Comparison of ENCODE assay signal across 11 cellular contexts in genomic region chr22:44057411-44057987, GRCh38. TPM values are rescaled to one million over a fixed set of nuclear protein-coding genes. Genes with fewer than 3 reads are reported as not detected.
A peak's percentile ranks its signal among the peaks of the same experiment; 100 is the strongest.
DNase-seq lines count a peak whose midpoint lies in the region; ATAC-seq and TF ChIP-seq lines count a peak whose summit lies in the region.
"Had no signal": no experiment of that assay in that cellular context is flagged by ENCODE, and none has a peak within 500 bp of the region (broad histone marks: within the 10 kb centered on the region; RNA-seq: fewer than 3 reads in every experiment).

No MANE protein-coding gene starts in this region.

- TF ChIP-seq CTCF in heart left ventricle (IDR thresholded peaks at IDR 0.05) (no peak), ovary (IDR thresholded peaks at IDR 0.05) (no peak)

- H3K9ac ChIP-seq in adipocyte (ENCODE audit: low read length) = peak overlapping the region; percentile 82

- intact Hi-C loops in heart left ventricle (cut with DNase I) = no loop called here
- intact Hi-C loops in ovary (cut with DNase I) = no loop called here

- H3K36me3 ChIP-seq in adipocyte (ENCODE audit: control insufficient read depth, insufficient read depth, low read length, severe bottlenecking) (no peaks in the 10 kb centered on the region), heart left ventricle (no peaks in the 10 kb centered on the region), ovary (no peaks in the 10 kb centered on the region), urinary bladder (ENCODE audit: insufficient read depth) (no peaks in the 10 kb centered on the region)

- H3K9me3 ChIP-seq in adipocyte (ENCODE audit: control insufficient read depth, low read length) = peaks cover 9% of the 10 kb centered on the region
- peaks cover 0 to 13% (median 2%) of the 10 kb centered on the region in 12 donors for H3K9me3 ChIP-seq in heart left ventricle
- no peaks in the 10 kb centered on the region for H3K9me3 ChIP-seq in ovary

- peaks cover 24% of the 10 kb centered on the region for H3K4me1 ChIP-seq in adipocyte (ENCODE audit: control insufficient read depth, insufficient read depth, low read length)
- peaks cover 0 to 45% (median 14%) of the 10 kb centered on the region in 12 donors for H3K4me1 ChIP-seq in heart left ventricle
- peaks cover 5% of the 10 kb centered on the region for H3K4me1 ChIP-seq in ovary (ENCODE audit: insufficient read depth)
- no peaks in the 10 kb centered on the region for H3K4me1 ChIP-seq in urinary bladder (ENCODE audit: insufficient read depth)

- TF ChIP-seq POLR2A in heart left ventricle (IDR thresholded peaks at IDR 0.05) = no peak
- no peak for TF ChIP-seq POLR2A in ovary (IDR thresholded peaks at IDR 0.05)

- peak overlapping the region; percentile 61 for H3K4me3 ChIP-seq in adipocyte (ENCODE audit: low read length)
- peak overlapping the region in 1 of 12 donors; percentile 24 for H3K4me3 ChIP-seq in heart left ventricle
- H3K4me3 ChIP-seq in ovary = no peak overlapping the region
- no peak overlapping the region for H3K4me3 ChIP-seq in urinary bladder (ENCODE audit: low read depth, low read length)

- peak; percentile 90 to 95 (median 92) for ATAC-seq in heart left ventricle
- ATAC-seq: left colon had no signal

- TF ChIP-seq EP300 in ovary (IDR thresholded peaks at IDR 0.05) = no peak

- WGBS in heart left ventricle, 4 donors = 27 to 38% (median 32%) methylated on average over 8 to 10 of the region's 10 CpGs
- 10 to 15% (median 12%) methylated on average over 10 of the region's 10 CpGs for WGBS in ovary, 3 donors
- WGBS in urinary bladder = 23% methylated on average over 10 of the region's 10 CpGs

- no peaks in the 10 kb centered on the region for H3K27me3 ChIP-seq in adipocyte (replicated peaks; ENCODE audit: control insufficient read depth, insufficient read depth, low read length)
- no peaks in the 10 kb centered on the region for H3K27me3 ChIP-seq in heart left ventricle
- H3K27me3 ChIP-seq in ovary = no peaks in the 10 kb centered on the region

- no peak for DNase-seq in adipocyte (ENCODE audit: low read depth)
- peak; percentile 68 to 90 (median 72) for DNase-seq in heart left ventricle
- peak; percentile 64 to 91 (median 78) for DNase-seq in ovary
- DNase-seq in Ammon's horn (ENCODE audit: low spot score) = no peak
- DNase-seq in NCI-H748 (lab: John Stamatoyannopoulos, UW; ENCODE audit: unreplicated experiment) = no peak
- no peak for DNase-seq in NCI-H774 (lab: John Stamatoyannopoulos, UW)
- DNase-seq: activated naive CD4-positive, alpha-beta T cell; CD8-positive, alpha-beta memory T cell; MV-4-11 had no signal

- H3K27ac ChIP-seq in heart left ventricle = peak overlapping the region in 11 of 12 donors; percentile 48 to 85 (median 78)
- peak overlapping the region; percentile 63 to 66 for H3K27ac ChIP-seq in ovary
- H3K27ac ChIP-seq in urinary bladder (ENCODE audit: low read depth) = peak overlapping the region; percentile 78

RNA-seq across cellular contexts. Expression of gene PARVB, which starts 33.4 kb away (rescaled TPM):
- total RNA-seq in heart left ventricle (100 to 1,000 TPM in 5 of 9 donors, 10 to 100 TPM in 4; 73.8 to 172 (median 116) TPM), ovary (10 to 100 TPM; 12.3 to 62.9 (median 40.0) TPM), urinary bladder (11.2 TPM)
- polyA plus RNA-seq in heart left ventricle (10 to 100 TPM; 54.9 to 63.5 TPM), ovary (10 to 100 TPM; 23.0 to 29.6 TPM), urinary bladder (38.0 TPM)

Comparison
In these comparisons a context has a peak if more than half of its experiments do, and no peak if none do; other contexts are left out.
1. DNase-seq: peak in heart left ventricle (5 of 5) and ovary (5 of 5); none in adipocyte (single experiment), Ammon's horn (single experiment), NCI-H748 (single experiment) and NCI-H774 (single experiment).
2. Peak in every context shown above with its lines, with median percentiles within 50 percentile points of each other: H3K27ac ChIP-seq.